In the genomic region with DNA sequence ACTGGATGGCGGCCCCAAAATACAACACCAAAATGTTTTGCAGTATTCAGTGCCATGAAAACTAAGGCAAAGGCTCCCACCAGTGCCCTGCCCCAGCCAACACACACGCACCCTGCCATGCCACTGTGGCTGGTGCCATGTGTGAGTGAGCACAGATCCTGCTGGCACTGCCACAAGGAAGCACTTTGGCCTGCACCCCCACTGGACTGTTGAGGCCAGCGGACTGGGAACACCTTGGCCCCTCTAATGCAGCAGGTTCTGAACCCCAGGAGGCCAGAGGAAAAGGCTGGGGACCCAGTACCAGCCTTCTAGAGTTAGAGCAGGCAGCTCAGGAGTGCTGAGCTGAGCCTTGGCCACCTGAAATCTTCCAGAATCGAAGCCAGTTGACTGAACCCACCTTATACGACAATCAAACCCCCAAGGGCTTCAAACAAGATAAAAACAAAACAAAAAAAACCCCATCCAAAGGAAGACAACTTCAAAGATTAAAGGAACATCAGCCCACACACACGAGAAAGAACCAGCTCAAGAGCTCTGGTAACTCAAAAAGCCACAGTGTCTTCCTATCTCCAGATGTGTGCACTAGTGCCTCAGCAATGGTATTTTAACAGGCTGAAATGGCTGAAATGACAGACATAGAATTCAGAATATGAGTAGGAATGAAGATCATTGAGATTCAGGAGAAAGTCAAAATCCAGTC, we compare ENCODE assay signal across 1 cellular context.
TF ChIP-seq lines count a peak whose summit lies in the region.

No MANE protein-coding gene starts in this region.

TF ChIP-seq in HepG2, 621 proteins besides CTCF, POLR2A, EP300 and RAD21:
- no peak for TF ChIP-seq ISX (CRISPR knock-in tag; conservative IDR thresholded peaks at IDR 0.05)
- TF ChIP-seq, protein P1, sequence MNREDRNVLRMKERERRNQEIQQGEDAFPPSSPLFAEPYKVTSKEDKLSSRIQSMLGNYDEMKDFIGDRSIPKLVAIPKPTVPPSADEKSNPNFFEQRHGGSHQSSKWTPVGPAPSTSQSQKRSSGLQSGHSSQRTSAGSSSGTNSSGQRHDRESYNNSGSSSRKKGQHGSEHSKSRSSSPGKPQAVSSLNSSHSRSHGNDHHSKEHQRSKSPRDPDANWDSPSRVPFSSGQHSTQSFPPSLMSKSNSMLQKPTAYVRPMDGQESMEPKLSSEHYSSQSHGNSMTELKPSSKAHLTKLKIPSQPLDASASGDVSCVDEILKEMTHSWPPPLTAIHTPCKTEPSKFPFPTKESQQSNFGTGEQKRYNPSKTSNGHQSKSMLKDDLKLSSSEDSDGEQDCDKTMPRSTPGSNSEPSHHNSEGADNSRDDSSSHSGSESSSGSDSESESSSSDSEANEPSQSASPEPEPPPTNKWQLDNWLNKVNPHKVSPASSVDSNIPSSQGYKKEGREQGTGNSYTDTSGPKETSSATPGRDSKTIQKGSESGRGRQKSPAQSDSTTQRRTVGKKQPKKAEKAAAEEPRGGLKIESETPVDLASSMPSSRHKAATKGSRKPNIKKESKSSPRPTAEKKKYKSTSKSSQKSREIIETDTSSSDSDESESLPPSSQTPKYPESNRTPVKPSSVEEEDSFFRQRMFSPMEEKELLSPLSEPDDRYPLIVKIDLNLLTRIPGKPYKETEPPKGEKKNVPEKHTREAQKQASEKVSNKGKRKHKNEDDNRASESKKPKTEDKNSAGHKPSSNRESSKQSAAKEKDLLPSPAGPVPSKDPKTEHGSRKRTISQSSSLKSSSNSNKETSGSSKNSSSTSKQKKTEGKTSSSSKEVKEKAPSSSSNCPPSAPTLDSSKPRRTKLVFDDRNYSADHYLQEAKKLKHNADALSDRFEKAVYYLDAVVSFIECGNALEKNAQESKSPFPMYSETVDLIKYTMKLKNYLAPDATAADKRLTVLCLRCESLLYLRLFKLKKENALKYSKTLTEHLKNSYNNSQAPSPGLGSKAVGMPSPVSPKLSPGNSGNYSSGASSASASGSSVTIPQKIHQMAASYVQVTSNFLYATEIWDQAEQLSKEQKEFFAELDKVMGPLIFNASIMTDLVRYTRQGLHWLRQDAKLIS (CRISPR knock-in tag; IDR thresholded peaks at IDR 0.05) = no peak
- TF ChIP-seq ZNF703 (CRISPR knock-in tag; IDR thresholded peaks at IDR 0.05; ENCODE audit: borderline replicate concordance) = no peak
- TF ChIP-seq BHLHE40 (IDR thresholded peaks at IDR 0.05; ENCODE audit: low read length) = no peak
- TF ChIP-seq ZNF264 (CRISPR knock-in tag; IDR thresholded peaks at IDR 0.05) = no peak
- no peak for TF ChIP-seq PRDM4 (CRISPR knock-in tag; IDR thresholded peaks at IDR 0.05; ENCODE audit: borderline replicate concordance)
- TF ChIP-seq, protein P2, sequence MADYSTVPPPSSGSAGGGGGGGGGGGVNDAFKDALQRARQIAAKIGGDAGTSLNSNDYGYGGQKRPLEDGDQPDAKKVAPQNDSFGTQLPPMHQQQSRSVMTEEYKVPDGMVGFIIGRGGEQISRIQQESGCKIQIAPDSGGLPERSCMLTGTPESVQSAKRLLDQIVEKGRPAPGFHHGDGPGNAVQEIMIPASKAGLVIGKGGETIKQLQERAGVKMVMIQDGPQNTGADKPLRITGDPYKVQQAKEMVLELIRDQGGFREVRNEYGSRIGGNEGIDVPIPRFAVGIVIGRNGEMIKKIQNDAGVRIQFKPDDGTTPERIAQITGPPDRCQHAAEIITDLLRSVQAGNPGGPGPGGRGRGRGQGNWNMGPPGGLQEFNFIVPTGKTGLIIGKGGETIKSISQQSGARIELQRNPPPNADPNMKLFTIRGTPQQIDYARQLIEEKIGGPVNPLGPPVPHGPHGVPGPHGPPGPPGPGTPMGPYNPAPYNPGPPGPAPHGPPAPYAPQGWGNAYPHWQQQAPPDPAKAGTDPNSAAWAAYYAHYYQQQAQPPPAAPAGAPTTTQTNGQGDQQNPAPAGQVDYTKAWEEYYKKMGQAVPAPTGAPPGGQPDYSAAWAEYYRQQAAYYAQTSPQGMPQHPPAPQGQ (CRISPR knock-in tag; IDR thresholded peaks at IDR 0.05; ENCODE audit: borderline replicate concordance) = no peak
- no peak for TF ChIP-seq ZNF282 (IDR thresholded peaks at IDR 0.05; ENCODE audit: partially characterized antibody)
- TF ChIP-seq, protein P3, sequence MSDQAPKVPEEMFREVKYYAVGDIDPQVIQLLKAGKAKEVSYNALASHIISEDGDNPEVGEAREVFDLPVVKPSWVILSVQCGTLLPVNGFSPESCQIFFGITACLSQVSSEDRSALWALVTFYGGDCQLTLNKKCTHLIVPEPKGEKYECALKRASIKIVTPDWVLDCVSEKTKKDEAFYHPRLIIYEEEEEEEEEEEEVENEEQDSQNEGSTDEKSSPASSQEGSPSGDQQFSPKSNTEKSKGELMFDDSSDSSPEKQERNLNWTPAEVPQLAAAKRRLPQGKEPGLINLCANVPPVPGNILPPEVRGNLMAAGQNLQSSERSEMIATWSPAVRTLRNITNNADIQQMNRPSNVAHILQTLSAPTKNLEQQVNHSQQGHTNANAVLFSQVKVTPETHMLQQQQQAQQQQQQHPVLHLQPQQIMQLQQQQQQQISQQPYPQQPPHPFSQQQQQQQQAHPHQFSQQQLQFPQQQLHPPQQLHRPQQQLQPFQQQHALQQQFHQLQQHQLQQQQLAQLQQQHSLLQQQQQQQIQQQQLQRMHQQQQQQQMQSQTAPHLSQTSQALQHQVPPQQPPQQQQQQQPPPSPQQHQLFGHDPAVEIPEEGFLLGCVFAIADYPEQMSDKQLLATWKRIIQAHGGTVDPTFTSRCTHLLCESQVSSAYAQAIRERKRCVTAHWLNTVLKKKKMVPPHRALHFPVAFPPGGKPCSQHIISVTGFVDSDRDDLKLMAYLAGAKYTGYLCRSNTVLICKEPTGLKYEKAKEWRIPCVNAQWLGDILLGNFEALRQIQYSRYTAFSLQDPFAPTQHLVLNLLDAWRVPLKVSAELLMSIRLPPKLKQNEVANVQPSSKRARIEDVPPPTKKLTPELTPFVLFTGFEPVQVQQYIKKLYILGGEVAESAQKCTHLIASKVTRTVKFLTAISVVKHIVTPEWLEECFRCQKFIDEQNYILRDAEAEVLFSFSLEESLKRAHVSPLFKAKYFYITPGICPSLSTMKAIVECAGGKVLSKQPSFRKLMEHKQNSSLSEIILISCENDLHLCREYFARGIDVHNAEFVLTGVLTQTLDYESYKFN (CRISPR knock-in tag; conservative IDR thresholded peaks at IDR 0.05) = no peak
- no peak for TF ChIP-seq MTA1 (CRISPR knock-in tag; IDR thresholded peaks at IDR 0.05; ENCODE audit: borderline replicate concordance)
- TF ChIP-seq, protein P4, sequence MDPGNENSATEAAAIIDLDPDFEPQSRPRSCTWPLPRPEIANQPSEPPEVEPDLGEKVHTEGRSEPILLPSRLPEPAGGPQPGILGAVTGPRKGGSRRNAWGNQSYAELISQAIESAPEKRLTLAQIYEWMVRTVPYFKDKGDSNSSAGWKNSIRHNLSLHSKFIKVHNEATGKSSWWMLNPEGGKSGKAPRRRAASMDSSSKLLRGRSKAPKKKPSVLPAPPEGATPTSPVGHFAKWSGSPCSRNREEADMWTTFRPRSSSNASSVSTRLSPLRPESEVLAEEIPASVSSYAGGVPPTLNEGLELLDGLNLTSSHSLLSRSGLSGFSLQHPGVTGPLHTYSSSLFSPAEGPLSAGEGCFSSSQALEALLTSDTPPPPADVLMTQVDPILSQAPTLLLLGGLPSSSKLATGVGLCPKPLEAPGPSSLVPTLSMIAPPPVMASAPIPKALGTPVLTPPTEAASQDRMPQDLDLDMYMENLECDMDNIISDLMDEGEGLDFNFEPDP (CRISPR knock-in tag; conservative IDR thresholded peaks at IDR 0.05) = no peak
- no peak for TF ChIP-seq NR2C2 (CRISPR knock-in tag; IDR thresholded peaks at IDR 0.05; ENCODE audit: borderline replicate concordance)
